9 cellular contexts compared by ENCODE assay signal in genomic region chr3:15148614-15149013, GRCh38. TPM values are rescaled to one million over a fixed set of nuclear protein-coding genes. Genes with fewer than 3 reads are reported as not detected.
A peak's percentile ranks its signal among the peaks of the same experiment; 100 is the strongest.
DNase-seq lines count a peak whose midpoint lies in the region; ATAC-seq and TF ChIP-seq lines count a peak whose summit lies in the region.
"Had no signal": no experiment of that assay in that cellular context is flagged by ENCODE, and none has a peak within 500 bp of the region (broad histone marks: within the 10 kb centered on the region; RNA-seq: fewer than 3 reads in every experiment).

No MANE protein-coding gene starts in this region.

- no peaks in the 10 kb centered on the region for H3K4me1 ChIP-seq in mucosa of descending colon (ENCODE audit: low read depth)

- TF ChIP-seq CTCF in mucosa of descending colon (IDR thresholded peaks at IDR 0.05): no peak

- ATAC-seq in mucosa of descending colon (peak; percentile 54), GM19324 (IDR thresholded peaks at IDR 0.05; ENCODE audit: low FRiP score, unreplicated experiment) (no peak)

- H3K9me3 ChIP-seq in mucosa of descending colon: no peaks in the 10 kb centered on the region

- no peaks in the 10 kb centered on the region for H3K36me3 ChIP-seq in mucosa of descending colon (ENCODE audit: low read depth)

- intact Hi-C loops in mucosa of descending colon (cut with DNase I, micrococcal nuclease): no loop called here

- no peak overlapping the region for H3K4me3 ChIP-seq in mucosa of descending colon

- DNase-seq in ELF-1 (ENCODE audit: low read depth, low spot score) (peak; percentile 78), M059J (ENCODE audit: low read depth) (peak; percentile 9), cerebellar cortex (ENCODE audit: low spot score) (peak; percentile 22), mucosa of descending colon (peak in 1 of 3 donors; percentile 6), Ammon's horn (ENCODE audit: low spot score) (no peak), HPDE6-E6E7 (ENCODE audit: extremely low spot score) (no peak), foreskin melanocyte (no peak)
- DNase-seq: activated effector memory CD4-positive, alpha-beta T cell treated with anti-CD3 and anti-CD28 coated beads, Interleukin-2, amount 50 U/mL, for 16 hours had no signal

RNA-seq across cellular contexts. Expression of gene RBSN, which starts 49.7 kb away (rescaled TPM):
- total RNA-seq in M059J (2014; rRNA removed; shearing (Covaris generic)): 11.3 and 17.4 TPM in 2 replicates
- total RNA-seq in mucosa of descending colon: 10 to 100 TPM; 16.5 to 36.8 (median 18.2) TPM

RNA-seq across cellular contexts. Expression of gene CAPN7, which starts 57.4 kb away (rescaled TPM):
- 13.1 and 21.0 TPM in 2 replicates for total RNA-seq in M059J (2014; rRNA removed; shearing (Covaris generic))
- 10 to 100 TPM; 26.8 to 56.5 (median 44.9) TPM for total RNA-seq in mucosa of descending colon

Comparison
In these comparisons a context has a peak if more than half of its experiments do, and no peak if none do; other contexts are left out.
1. DNase-seq: peak in ELF-1 (single experiment), M059J (single experiment) and cerebellar cortex (single experiment); none in Ammon's horn (single experiment), HPDE6-E6E7 (single experiment) and foreskin melanocyte (single experiment).